9 cellular contexts compared by ENCODE assay signal in the genomic region with DNA sequence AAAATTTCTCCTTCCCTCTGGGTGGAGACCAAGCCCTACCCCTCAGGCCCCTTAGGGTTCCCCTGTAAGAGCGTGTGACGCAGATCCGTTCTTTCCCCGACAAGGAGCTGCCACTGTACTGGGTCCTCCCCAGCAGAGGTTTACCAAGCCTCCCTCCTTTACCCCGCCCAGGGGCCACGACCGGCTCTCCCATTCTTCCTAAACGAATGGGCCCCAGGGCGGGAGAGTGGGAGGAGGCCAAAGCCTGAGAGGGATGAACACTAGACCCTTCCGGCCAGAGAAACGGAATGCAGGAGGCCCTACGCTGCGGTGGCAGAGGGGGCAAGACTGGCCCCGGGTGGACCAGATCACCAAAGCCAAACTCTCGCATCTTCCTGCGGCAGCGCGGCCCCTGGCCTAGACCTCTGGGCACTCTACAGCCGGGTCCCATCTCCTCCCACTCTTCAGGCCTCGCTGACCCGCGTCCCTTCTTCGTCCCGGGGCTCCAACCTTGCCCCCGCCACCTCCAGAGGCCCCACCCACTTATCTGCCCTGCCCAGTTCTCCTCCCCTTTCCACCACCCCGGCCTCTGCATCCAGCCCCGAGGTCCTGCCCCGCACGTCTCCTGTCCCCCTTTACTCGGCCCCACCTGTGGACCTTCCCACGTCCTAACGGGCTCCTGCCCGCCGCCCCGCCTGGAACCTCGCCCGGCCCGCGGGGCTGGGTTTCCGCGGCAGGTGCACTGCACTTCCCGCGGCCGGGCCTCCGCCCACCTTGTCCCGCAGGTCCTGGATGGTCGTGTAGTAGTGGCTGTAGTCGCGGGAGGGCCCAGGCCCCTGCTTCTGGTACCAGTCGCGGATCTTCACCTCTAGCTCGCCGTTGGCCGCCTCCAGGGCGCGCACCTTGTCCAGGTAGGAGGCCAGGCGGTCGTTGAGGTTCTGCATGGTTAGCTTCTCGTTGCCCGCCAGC. TPM values are rescaled to one million over a fixed set of nuclear protein-coding genes. Genes with fewer than 3 reads are reported as not detected.
DNase-seq lines count a peak whose midpoint lies in the region; ATAC-seq and TF ChIP-seq lines count a peak whose summit lies in the region.
"Had no signal": no experiment of that assay in that cellular context is flagged by ENCODE, and none has a peak within 500 bp of the region (broad histone marks: within the 10 kb centered on the region; RNA-seq: fewer than 3 reads in every experiment).

No MANE protein-coding gene starts in this region.

- peak overlapping the region; percentile 18 for H3K4me3 Mint-ChIP-seq in activated naive CD8-positive, alpha-beta T cell treated with anti-CD3 and anti-CD28 coated beads for 36 hours

- H3K9me3 Mint-ChIP-seq in activated naive CD8-positive, alpha-beta T cell treated with anti-CD3 and anti-CD28 coated beads for 36 hours: no peaks in the 10 kb centered on the region

- intact Hi-C loops in head of caudate nucleus (cut with DNase I): no loop called here

- H3K36me3 ChIP-seq in skeletal muscle satellite cell (ENCODE audit: insufficient read depth, low read length): no peaks in the 10 kb centered on the region

- DNase-seq in HFF-Myc (ENCODE audit: extremely low read depth, low read depth): no peak
- no peak for DNase-seq in activated naive CD8-positive, alpha-beta T cell treated with anti-CD3 and anti-CD28 coated beads for 36 hours
- DNase-seq in head of caudate nucleus: no peak
- DNase-seq in CD1c-positive myeloid dendritic cell (ENCODE audit: extremely low spot score): no peak
- DNase-seq in dermis blood vessel endothelial cell: no peak
- DNase-seq: activated naive CD4-positive, alpha-beta T cell treated with Interleukin-2 at 50 U/mL for 16 hours had no signal

- H3K9ac ChIP-seq in skeletal muscle satellite cell (ENCODE audit: low read depth, low read length): peak overlapping the region; percentile 19

- peak overlapping the region; percentile 77 for H3K4me2 ChIP-seq in skeletal muscle satellite cell (ENCODE audit: low read length)

- no peak for TF ChIP-seq CTCF in HFF-Myc (IDR thresholded peaks at IDR 0.05; ENCODE audit: low read depth, low read length, missing control alignments)

- peaks cover 43% of the 10 kb centered on the region for H3K4me1 ChIP-seq in skeletal muscle satellite cell (ENCODE audit: control insufficient read depth, insufficient read depth, low read length)

- ATAC-seq in HG02973 (IDR thresholded peaks at IDR 0.05; ENCODE audit: unreplicated experiment): no peak

- peaks cover 19% of the 10 kb centered on the region for H3K27me3 ChIP-seq in skeletal muscle satellite cell (ENCODE audit: control insufficient read depth, insufficient read depth, low read length)

- peaks cover 56% of the 10 kb centered on the region for H3K27me3 Mint-ChIP-seq in activated naive CD8-positive, alpha-beta T cell treated with anti-CD3 and anti-CD28 coated beads for 36 hours

- H3K4me3 ChIP-seq in HFF-Myc (replicated peaks; ENCODE audit: low read depth, low read length) (peak overlapping the region; percentile 35), iPS-11a (ENCODE audit: low read depth, low read length) (peak overlapping the region; percentile 75), skeletal muscle satellite cell (ENCODE audit: low read length) (peak overlapping the region; percentile 58)

- H3K9me3 ChIP-seq in skeletal muscle satellite cell (replicated peaks; ENCODE audit: low read length): no peaks in the 10 kb centered on the region

- no peak overlapping the region for H3K27ac Mint-ChIP-seq in activated naive CD8-positive, alpha-beta T cell treated with anti-CD3 and anti-CD28 coated beads for 36 hours

- H3K4me1 Mint-ChIP-seq in activated naive CD8-positive, alpha-beta T cell treated with anti-CD3 and anti-CD28 coated beads for 36 hours: peaks cover 14% of the 10 kb centered on the region

- no peaks in the 10 kb centered on the region for H3K36me3 Mint-ChIP-seq in activated naive CD8-positive, alpha-beta T cell treated with anti-CD3 and anti-CD28 coated beads for 36 hours

RNA-seq across cellular contexts. Expression of gene KRT19, which starts 0.8 kb away (rescaled TPM):
- not detected for total RNA-seq in activated naive CD8-positive, alpha-beta T cell treated with anti-CD3 and anti-CD28 coated beads for 36 hours
- total RNA-seq in skeletal muscle satellite cell (2012; rRNA removed): 3.1 and 12.4 TPM in 2 replicates
- total RNA-seq in dermis blood vessel endothelial cell: 10.7 and 10.9 TPM in 2 replicates

RNA-seq across cellular contexts. Expression of gene KRT15, which starts 8.7 kb away (rescaled TPM):
- not detected for total RNA-seq in activated naive CD8-positive, alpha-beta T cell treated with anti-CD3 and anti-CD28 coated beads for 36 hours
- total RNA-seq in skeletal muscle satellite cell (2012; rRNA removed): 0.44 and 1.5 TPM in 2 replicates
- total RNA-seq in dermis blood vessel endothelial cell: 0.51 TPM in 2 replicates

RNA-seq across cellular contexts. Expression of gene KRT13, which starts 21.9 kb away (rescaled TPM):
- not detected for total RNA-seq in activated naive CD8-positive, alpha-beta T cell treated with anti-CD3 and anti-CD28 coated beads for 36 hours
- total RNA-seq in skeletal muscle satellite cell (2012; rRNA removed): not detected in 2 replicates
- total RNA-seq in dermis blood vessel endothelial cell: not detected in 2 replicates

RNA-seq across cellular contexts. Expression of gene KRT36, which starts 37.6 kb away (rescaled TPM):
- not detected for total RNA-seq in activated naive CD8-positive, alpha-beta T cell treated with anti-CD3 and anti-CD28 coated beads for 36 hours
- total RNA-seq in skeletal muscle satellite cell (2012; rRNA removed): not detected in 2 replicates
- 0.14 and 0.17 TPM in 2 replicates for total RNA-seq in dermis blood vessel endothelial cell

RNA-seq across cellular contexts. Expression of gene KRT9, which starts 44.5 kb away (rescaled TPM):
- not detected for total RNA-seq in activated naive CD8-positive, alpha-beta T cell treated with anti-CD3 and anti-CD28 coated beads for 36 hours
- total RNA-seq in skeletal muscle satellite cell (2012; rRNA removed): not detected in 2 replicates
- not detected in 2 replicates for total RNA-seq in dermis blood vessel endothelial cell

Comparison
In these comparisons a context has a peak if more than half of its experiments do, and no peak if none do; other contexts are left out.
1. RNA of gene KRT19, which starts 0.8 kb away (total RNA-seq): 10.7 to 10.9 TPM in dermis blood vessel endothelial cell; not detected in activated naive CD8-positive, alpha-beta T cell treated with anti-CD3 and anti-CD28 coated beads for 36 hours; every median in the first group is over 10 times any median in the second.
2. Peak in every context shown above with its lines, with median percentiles within 50 percentile points of each other: H3K4me3 ChIP-seq.